In the genomic region with DNA sequence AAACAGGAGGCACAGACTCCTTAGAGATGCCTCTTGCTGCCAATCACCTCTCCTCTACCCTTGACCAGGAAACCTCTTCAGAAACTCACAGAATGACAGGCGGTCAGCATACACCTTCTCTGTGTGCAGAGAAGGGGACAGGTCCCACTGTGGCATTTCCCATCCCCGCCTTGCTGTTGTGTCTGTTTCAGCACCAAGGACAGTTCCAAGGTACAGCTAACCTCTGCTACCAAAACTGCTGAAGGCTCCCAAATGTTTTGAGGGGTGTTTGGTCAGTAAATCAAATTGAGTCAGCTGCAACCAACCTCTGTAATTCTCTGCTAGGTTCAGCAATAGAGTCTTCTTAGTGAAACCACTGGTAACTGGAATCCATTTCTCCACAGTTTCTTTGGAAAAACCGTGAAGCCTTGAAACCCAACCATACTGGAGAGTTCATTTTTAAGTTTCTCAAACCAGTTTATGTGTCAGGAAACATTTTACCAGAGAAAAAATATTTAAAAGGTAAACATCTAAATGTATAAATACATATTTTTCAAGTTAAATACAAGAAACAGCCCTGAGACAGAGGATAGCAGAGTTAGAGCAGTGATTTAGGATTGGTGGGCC, we compare ENCODE assay signal across 9 cellular contexts.
DNase-seq lines count a peak whose midpoint lies in the region; ATAC-seq, FAIRE-seq and TF ChIP-seq lines count a peak whose summit lies in the region.
"Had no signal": no experiment of that assay in that cellular context is flagged by ENCODE, and none has a peak within 500 bp of the region (broad histone marks: within the 10 kb centered on the region; RNA-seq: fewer than 3 reads in every experiment).

No MANE protein-coding gene starts in this region.

- H3K4me1 ChIP-seq in cardiac muscle cell (ENCODE audit: low read depth) (no peaks in the 10 kb centered on the region), heart left ventricle (no peaks in the 10 kb centered on the region), SJCRH30 (no peaks in the 10 kb centered on the region), thyroid gland (no peaks in the 10 kb centered on the region)

- H3K27ac ChIP-seq in cardiac muscle cell (no peak overlapping the region), heart left ventricle (no peak overlapping the region), SJCRH30 (no peak overlapping the region), thyroid gland (no peak overlapping the region), WERI-Rb-1 (no peak overlapping the region)

- H3K36me3 ChIP-seq in cardiac muscle cell (no peaks in the 10 kb centered on the region), heart left ventricle (no peaks in the 10 kb centered on the region), SJCRH30 (no peaks in the 10 kb centered on the region), thyroid gland (no peaks in the 10 kb centered on the region), WERI-Rb-1 (no peaks in the 10 kb centered on the region)

- no peak for TF ChIP-seq CTCF in cardiac muscle cell (IDR thresholded peaks at IDR 0.05; ENCODE audit: low read depth, low read length)
- TF ChIP-seq CTCF in heart left ventricle (IDR thresholded peaks at IDR 0.05): no peak
- TF ChIP-seq CTCF in fibroblast of pulmonary artery (IDR thresholded peaks at IDR 0.05; ENCODE audit: low read length, missing control alignments): no peak
- TF ChIP-seq CTCF in thyroid gland (IDR thresholded peaks at IDR 0.05): no peak
- TF ChIP-seq CTCF in WERI-Rb-1 (IDR thresholded peaks at IDR 0.05; ENCODE audit: low read depth, low read length): no peak

- WGBS in heart left ventricle, 4 donors: 13 to 26% (median 21%) methylated on average over 3 of the region's 3 CpGs
- 17 to 24% methylated on average over 2 to 3 of the region's 3 CpGs for WGBS in thyroid gland, 2 donors

- H3K4me3 ChIP-seq in cardiac muscle cell (no peak overlapping the region), heart left ventricle (no peak overlapping the region), SJCRH30 (no peak overlapping the region), fibroblast of pulmonary artery (replicated peaks; ENCODE audit: low read depth, low read length) (no peak overlapping the region), thyroid gland (replicated peaks in 1 of 3) (no peak overlapping the region), WERI-Rb-1 (ENCODE audit: low read depth, low read length) (no peak overlapping the region)

- no peaks in the 10 kb centered on the region for H3K9me3 ChIP-seq in cardiac muscle cell (ENCODE audit: low read depth)
- no peaks in the 10 kb centered on the region for H3K9me3 ChIP-seq in heart left ventricle
- no peaks in the 10 kb centered on the region; the same call in none of the 2 replicates for H3K9me3 ChIP-seq in SJCRH30 (replicated peaks)
- no peaks in the 10 kb centered on the region for H3K9me3 ChIP-seq in thyroid gland
- H3K9me3 ChIP-seq in WERI-Rb-1 (ENCODE audit: severe bottlenecking): no peaks in the 10 kb centered on the region

- ATAC-seq in heart left ventricle (no peak), GM18498 (IDR thresholded peaks at IDR 0.05; ENCODE audit: unreplicated experiment) (no peak)

- intact Hi-C loops in heart left ventricle (cut with DNase I): no loop called here
- intact Hi-C loops in thyroid gland (cut with DNase I): no loop called here

- TF ChIP-seq POLR2A in heart left ventricle (IDR thresholded peaks at IDR 0.05): no peak
- no peak for TF ChIP-seq POLR2A in thyroid gland (IDR thresholded peaks at IDR 0.05)
- TF ChIP-seq POLR2A in GM12891 (IDR thresholded peaks at IDR 0.05; ENCODE audit: low read depth, low read length): no peak

- H3K27me3 ChIP-seq in cardiac muscle cell: peaks cover 7% of the 10 kb centered on the region
- H3K27me3 ChIP-seq in heart left ventricle: peaks cover 0 to 7% (median 0%) of the 10 kb centered on the region in 9 donors
- no peaks in the 10 kb centered on the region for H3K27me3 ChIP-seq in SJCRH30
- no peaks in the 10 kb centered on the region for H3K27me3 ChIP-seq in thyroid gland
- H3K27me3 ChIP-seq in WERI-Rb-1 (ENCODE audit: insufficient read depth, low read depth, severe bottlenecking): peaks cover 86% of the 10 kb centered on the region

- DNase-seq in cardiac muscle cell (ENCODE audit: low read depth in 1 of 2, low spot score in 1 of 2) (peak; percentile 8 to 92), heart left ventricle (no peak), SJCRH30 (peak; percentile 74 to 90), fibroblast of pulmonary artery (ENCODE audit: low read depth) (peak; percentile 7), thyroid gland (peak; percentile 4 to 24), WERI-Rb-1 (no peak), GM12891 (ENCODE audit: insufficient read length, low spot score) (no peak)
- DNase-seq: NCI-H146 had no signal

- FAIRE-seq in GM12891 (lab: Jason Lieb, UNC): no peak

TF ChIP-seq in GM12891, 5 proteins besides CTCF, POLR2A, EP300 and RAD21:
- TF ChIP-seq POLR2AphosphoS5 (IDR thresholded peaks at IDR 0.05; ENCODE audit: low read depth, low read length) (no peak), POU2F2 (IDR thresholded peaks at IDR 0.05; ENCODE audit: low read depth, low read length) (no peak), SPI1 (IDR thresholded peaks at IDR 0.05; ENCODE audit: low read depth, low read length) (no peak), PAX5 (IDR thresholded peaks at IDR 0.05; ENCODE audit: insufficient read depth, low read length, severe bottlenecking) (no peak), TAF1 (IDR thresholded peaks at IDR 0.05; ENCODE audit: low read depth, low read length) (no peak)

Comparison
In these comparisons a context has a peak if more than half of its experiments do, and no peak if none do; other contexts are left out.
1. DNase-seq: peak in cardiac muscle cell (2 of 2), SJCRH30 (2 of 2), fibroblast of pulmonary artery (single experiment) and thyroid gland (2 of 2); none in heart left ventricle (0 of 5), WERI-Rb-1 (single experiment) and GM12891 (single experiment).